20 cellular contexts compared by ENCODE assay signal in genomic region chr12:53058674-53059433, GRCh38. TPM values are rescaled to one million over a fixed set of nuclear protein-coding genes. Genes with fewer than 3 reads are reported as not detected.
DNase-seq lines count a peak whose midpoint lies in the region; TF ChIP-seq lines count a peak whose summit lies in the region.
"Had no signal": no experiment of that assay in that cellular context is flagged by ENCODE, and none has a peak within 500 bp of the region (broad histone marks: within the 10 kb centered on the region; RNA-seq: fewer than 3 reads in every experiment).

No MANE protein-coding gene starts in this region.

- H3K4me3 ChIP-seq in left ventricle myocardium inferior (no peak overlapping the region), uterus (no peak overlapping the region)

- H3K27ac ChIP-seq in left ventricle myocardium inferior (replicated peaks) (peak overlapping the region; percentile 100), uterus (peak overlapping the region; percentile 82 to 86)
- H3K27ac ChIP-seq: C4-2B had no signal

- no peak for TF ChIP-seq POLR2A in uterus (IDR thresholded peaks at IDR 0.05)

- DNase-seq in left ventricle myocardium inferior = no peak
- no peak for DNase-seq in cardiac septum (ENCODE audit: low spot score)
- DNase-seq in glutamatergic neuron = peak; percentile 29
- peak; percentile 82 for DNase-seq in posterior vena cava (ENCODE audit: low spot score)
- no peak for DNase-seq in uterus
- DNase-seq in HPDE6-E6E7 (ENCODE audit: extremely low spot score) = no peak
- DNase-seq in AG08395 (ENCODE audit: low spot score) = no peak
- no peak for DNase-seq in iPS-NIHi11 (ENCODE audit: low spot score)
- DNase-seq: ACHN; activated CD4-positive, alpha-beta T cell treated with anti-CD3 and anti-CD28 coated beads for 4 hours; HFFc6; hippocampal formation; NCI-H2171; NCI-H524 treated with DMSO at 0.1 percent for 48 hours; nephron progenitor cell; stimulated activated CD4-positive, alpha-beta T cell treated with anti-CD3 and anti-CD28 coated beads, Interleukin-4, amount 100 ng/mL, for 4 hours; SW 1271 had no signal

- H3K9me3 ChIP-seq in left ventricle myocardium inferior (replicated peaks) = no peaks in the 10 kb centered on the region
- H3K9me3 ChIP-seq in uterus = no peaks in the 10 kb centered on the region

- H3K4me3 Mint-ChIP-seq in glutamatergic neuron (ENCODE audit: unreplicated experiment) = no peak overlapping the region
- H3K4me3 Mint-ChIP-seq: activated T-helper 1 cell treated with anti-CD3 and anti-CD28 coated beads, Interleukin-12 subunit alpha, Interleukin-12 subunit beta, Interleukin-2, Interleukin-4 antibody, amounts not matched to agents 30 ng/mL and 10 ng/mL and 1 ng/mL, durations not matched to agents 14 hours and 24 hours and 36 hours; HFFc6; mesothelial cell of epicardium; nephron progenitor cell had no signal

- H3K4me1 ChIP-seq in left ventricle myocardium inferior (peaks cover 99% of the 10 kb centered on the region), uterus (peaks cover 0 to 28% of the 10 kb centered on the region in 2 donors)

- no peaks in the 10 kb centered on the region for H3K4me1 Mint-ChIP-seq in glutamatergic neuron (ENCODE audit: low read depth, unreplicated experiment)

- H3K27me3 ChIP-seq in left ventricle myocardium inferior (ENCODE audit: low read depth) (no peaks in the 10 kb centered on the region), uterus (no peaks in the 10 kb centered on the region)

- H3K27me3 Mint-ChIP-seq in glutamatergic neuron (ENCODE audit: unreplicated experiment) = peaks cover 14% of the 10 kb centered on the region

- TF ChIP-seq CTCF in left ventricle myocardium inferior (IDR thresholded peaks at IDR 0.05; ENCODE audit: borderline replicate concordance) = no peak
- TF ChIP-seq CTCF in glutamatergic neuron (IDR thresholded peaks at IDR 0.05; ENCODE audit: partially characterized antibody, unreplicated experiment) = no peak
- no peak for TF ChIP-seq CTCF in uterus (IDR thresholded peaks at IDR 0.05)

- no peak overlapping the region for H3K27ac Mint-ChIP-seq in glutamatergic neuron (ENCODE audit: unreplicated experiment)
- H3K27ac Mint-ChIP-seq: activated T-helper 1 cell treated with anti-CD3 and anti-CD28 coated beads, Interleukin-12 subunit alpha, Interleukin-12 subunit beta, Interleukin-2, Interleukin-4 antibody, amounts not matched to agents 30 ng/mL and 10 ng/mL and 1 ng/mL, durations not matched to agents 14 hours and 24 hours and 36 hours; HFFc6; mesothelial cell of epicardium; nephron progenitor cell had no signal

- H3K9me3 Mint-ChIP-seq in glutamatergic neuron (ENCODE audit: unreplicated experiment) = peaks cover 7% of the 10 kb centered on the region
- H3K9me3 Mint-ChIP-seq: activated T-helper 1 cell treated with anti-CD3 and anti-CD28 coated beads, Interleukin-12 subunit alpha, Interleukin-12 subunit beta, Interleukin-2, Interleukin-4 antibody, amounts not matched to agents 30 ng/mL and 10 ng/mL and 1 ng/mL, durations not matched to agents 14 hours and 24 hours and 36 hours; HFFc6; mesothelial cell of epicardium; nephron progenitor cell had no signal

- peaks cover 89% of the 10 kb centered on the region for H3K36me3 ChIP-seq in left ventricle myocardium inferior
- no peaks in the 10 kb centered on the region for H3K36me3 ChIP-seq in uterus

- intact Hi-C loops in left ventricle myocardium inferior (cut with micrococcal nuclease) (no loop called here), cardiac septum (cut with DNase I) (no loop called here), posterior vena cava (cut with DNase I) (no loop called here), uterus (cut with DNase I; ENCODE audit: low total_unique reads) (no loop called here)

- H3K36me3 Mint-ChIP-seq in glutamatergic neuron (ENCODE audit: unreplicated experiment) = no peaks in the 10 kb centered on the region
- H3K36me3 Mint-ChIP-seq: mesothelial cell of epicardium had no signal

RNA-seq across cellular contexts. Expression of gene TNS2, which starts 9.0 kb away (rescaled TPM):
- total RNA-seq in left ventricle myocardium inferior (109 TPM), cardiac septum (99.3 TPM), glutamatergic neuron (ENCODE audit: unreplicated experiment) (2.5 TPM), posterior vena cava (100 to 1,000 TPM; 139 to 218 TPM), uterus (100 to 1,000 TPM in 2 of 4 donors, 10 to 100 TPM in 2; 64.0 to 394 (median 112) TPM)

RNA-seq across cellular contexts. Expression of gene SPRYD3, which starts 20.3 kb away (rescaled TPM):
- total RNA-seq in left ventricle myocardium inferior (49.1 TPM), cardiac septum (63.5 TPM), glutamatergic neuron (ENCODE audit: unreplicated experiment) (13.9 TPM), posterior vena cava (10 to 100 TPM; 77.6 to 90.5 TPM), uterus (10 to 100 TPM; 15.9 to 75.5 (median 28.9) TPM)

RNA-seq across cellular contexts. Expression of gene IGFBP6, which starts 38.6 kb away (rescaled TPM):
- total RNA-seq in left ventricle myocardium inferior = 53.0 TPM
- 42.3 TPM for total RNA-seq in cardiac septum
- not detected for total RNA-seq in glutamatergic neuron (ENCODE audit: unreplicated experiment)
- 100 to 1,000 TPM; 679 to 733 TPM for total RNA-seq in posterior vena cava
- 100 to 1,000 TPM in 3 of 4 donors, 10 to 100 TPM in 1; 48.7 to 762 (median 252) TPM for total RNA-seq in uterus
- total RNA-seq: activated T-helper 1 cell treated with anti-CD3 and anti-CD28 coated beads, Interleukin-12 subunit alpha, Interleukin-12 subunit beta, Interleukin-2, Interleukin-4 antibody, amounts not matched to agents 30 ng/mL and 10 ng/mL and 1 ng/mL, durations not matched to agents 14 hours and 24 hours and 36 hours had no signal

RNA-seq across cellular contexts. Expression of gene SOAT2, which starts 44.4 kb away (rescaled TPM):
- total RNA-seq in left ventricle myocardium inferior (not detected), cardiac septum (not detected), glutamatergic neuron (ENCODE audit: unreplicated experiment) (not detected), posterior vena cava (under 1 TPM; 0.32 to 0.90 TPM), uterus (under 1 TPM in 1 of 4 donors, not detected in 3; 0.82 TPM)
- total RNA-seq: activated T-helper 1 cell treated with anti-CD3 and anti-CD28 coated beads, Interleukin-12 subunit alpha, Interleukin-12 subunit beta, Interleukin-2, Interleukin-4 antibody, amounts not matched to agents 30 ng/mL and 10 ng/mL and 1 ng/mL, durations not matched to agents 14 hours and 24 hours and 36 hours had no signal

RNA-seq across cellular contexts. Expression of gene EIF4B, which starts 52.6 kb away (rescaled TPM):
- 390 TPM for total RNA-seq in left ventricle myocardium inferior
- total RNA-seq in cardiac septum = 324 TPM
- 283 TPM for total RNA-seq in glutamatergic neuron (ENCODE audit: unreplicated experiment)
- 100 to 1,000 TPM; 311 to 314 TPM for total RNA-seq in posterior vena cava
- total RNA-seq in uterus = 1,000 to 10,000 TPM in 1 of 4 donors, 100 to 1,000 TPM in 3; 388 to 1,076 (median 585) TPM

Comparison
In these comparisons a context has a peak if more than half of its experiments do, and no peak if none do; other contexts are left out.
1. DNase-seq: peak in glutamatergic neuron (single experiment) and posterior vena cava (single experiment); none in left ventricle myocardium inferior (single experiment), cardiac septum (single experiment), uterus (0 of 2), HPDE6-E6E7 (single experiment), AG08395 (single experiment) and iPS-NIHi11 (single experiment).
2. RNA of gene TNS2, which starts 9.0 kb away (total RNA-seq): 139 to 218 TPM in posterior vena cava, 64.0 to 394 TPM in uterus, 109 TPM in left ventricle myocardium inferior (single experiment) and 99.3 TPM in cardiac septum (single experiment); 2.5 TPM in glutamatergic neuron (single experiment); every median in the first group is over 10 times any median in the second.
3. RNA of gene IGFBP6, which starts 38.6 kb away (total RNA-seq): 679 to 733 TPM in posterior vena cava, 48.7 to 762 TPM in uterus, 53.0 TPM in left ventricle myocardium inferior (single experiment) and 42.3 TPM in cardiac septum (single experiment); not detected in glutamatergic neuron (single experiment); every median in the first group is over 10 times any median in the second.